ENCODE assay signal across 8 cellular contexts in the genomic region with DNA sequence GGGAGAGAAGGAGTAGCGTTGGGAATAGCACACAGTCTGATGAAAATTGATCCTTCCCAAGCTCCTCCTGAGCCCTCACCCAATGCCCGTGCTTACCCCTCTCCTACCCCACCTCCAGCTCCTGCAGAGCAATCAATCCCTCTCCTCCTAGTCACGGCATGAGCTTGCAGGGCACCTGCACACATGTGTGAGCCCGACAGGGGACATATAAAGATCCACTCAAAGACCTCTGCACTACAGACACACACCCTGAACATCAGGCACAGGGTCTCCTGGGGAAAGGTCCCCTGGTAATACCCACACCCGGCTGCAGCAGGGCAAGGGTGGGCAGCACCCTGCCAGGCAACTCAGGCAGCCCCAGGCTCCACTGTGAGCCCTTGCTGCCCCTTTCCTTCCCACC. TPM values are rescaled to one million over a fixed set of nuclear protein-coding genes. Genes with fewer than 3 reads are reported as not detected.
"Had no signal": no experiment of that assay in that cellular context is flagged by ENCODE, and none has a peak within 500 bp of the region (broad histone marks: within the 10 kb centered on the region; RNA-seq: fewer than 3 reads in every experiment).

No MANE protein-coding gene starts in this region.

- H3K4me1 Mint-ChIP-seq: GM23338, IgD-negative memory B cell had no signal

- H3K36me3 ChIP-seq: HAP-1 had no signal

- H2AFZ ChIP-seq: GM23338 had no signal

- H3K27me3 Mint-ChIP-seq: IgD-negative memory B cell had no signal

- H3K27ac Mint-ChIP-seq: GM23338, IgD-negative memory B cell had no signal

- DNase-seq: H7, KBM-7 had no signal

- H3K4me1 ChIP-seq: HAP-1 had no signal

- H3K9me3 Mint-ChIP-seq: GM23338, IgD-negative memory B cell had no signal

- H3K4me3 ChIP-seq: GM23338, HAP-1 had no signal

- H3K4me2 ChIP-seq: GM23338 had no signal

- H3K9me3 ChIP-seq: HAP-1 had no signal

- H3K4me3 Mint-ChIP-seq: GM23338, IgD-negative memory B cell had no signal

RNA-seq across cellular contexts. Expression of a gene that starts 0.4 kb away (rescaled TPM):
- total RNA-seq: GM23338, H7, HepG2 had no signal

RNA-seq across cellular contexts. Expression of a gene that starts 35.4 kb away (rescaled TPM):
- total RNA-seq: GM23338, H7, HepG2, HT-29 had no signal

RNA-seq across cellular contexts. Expression of a gene that starts 37.9 kb away (rescaled TPM):
- total RNA-seq: GM23338, HepG2, HT-29 had no signal

RNA-seq across cellular contexts. Expression of a gene that starts 59.9 kb away (rescaled TPM):
- total RNA-seq: GM23338, H4, H7, HepG2, HT-29 had no signal
